Comparison of ENCODE assay signal across 3 cellular contexts in the genomic region with DNA sequence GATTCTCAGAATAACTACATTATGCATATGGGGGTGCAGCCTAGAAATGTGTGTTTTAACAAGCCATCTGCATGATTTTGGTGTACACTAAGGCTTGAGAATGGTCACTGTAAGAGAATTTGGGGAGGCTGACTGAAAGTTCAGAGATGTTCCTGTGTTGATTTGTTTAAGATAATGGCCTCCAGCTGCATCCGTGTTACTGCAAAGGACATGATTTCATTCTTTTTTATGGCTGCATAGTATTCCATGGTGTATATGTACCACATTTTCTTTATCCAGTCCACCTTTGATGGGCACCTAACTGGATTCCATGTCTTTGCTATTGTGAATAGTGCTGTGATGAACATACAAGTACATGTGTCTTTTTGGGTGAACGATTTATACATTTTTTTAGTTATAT.
TF ChIP-seq lines count a peak whose summit lies in the region.

No MANE protein-coding gene starts in this region.

TF ChIP-seq in HEK293, 187 proteins besides CTCF, POLR2A, EP300 and RAD21:
- TF ChIP-seq ZNF146 (tag by site-specific recombination; IDR thresholded peaks at IDR 0.05) = peak; percentile 90
TF ChIP-seq in HEK293: peak in this region for 1; not testable (repeated sequence) for 186.

TF ChIP-seq in SK-N-SH treated with all-trans-retinoic acid at 6 μM for 48 hours, 23 proteins besides CTCF, POLR2A, EP300 and RAD21:
- TF ChIP-seq ZNF8 (CRISPR knock-in tag; IDR thresholded peaks at IDR 0.05) = peak; percentile 63; the same call in 1 of the 2 replicates

TF ChIP-seq in K562, 482 proteins besides CTCF, POLR2A, EP300 and RAD21:
- peak; percentile 69 for TF ChIP-seq RBM25 (IDR thresholded peaks at IDR 0.05; ENCODE audit: low read depth, low read length, severe bottlenecking)
- TF ChIP-seq ZNF146 (CRISPR knock-in tag; IDR thresholded peaks at IDR 0.05; ENCODE audit: unreplicated experiment) = peak; percentile 82
